ENCODE assay signal across 9 cellular contexts in the genomic region with DNA sequence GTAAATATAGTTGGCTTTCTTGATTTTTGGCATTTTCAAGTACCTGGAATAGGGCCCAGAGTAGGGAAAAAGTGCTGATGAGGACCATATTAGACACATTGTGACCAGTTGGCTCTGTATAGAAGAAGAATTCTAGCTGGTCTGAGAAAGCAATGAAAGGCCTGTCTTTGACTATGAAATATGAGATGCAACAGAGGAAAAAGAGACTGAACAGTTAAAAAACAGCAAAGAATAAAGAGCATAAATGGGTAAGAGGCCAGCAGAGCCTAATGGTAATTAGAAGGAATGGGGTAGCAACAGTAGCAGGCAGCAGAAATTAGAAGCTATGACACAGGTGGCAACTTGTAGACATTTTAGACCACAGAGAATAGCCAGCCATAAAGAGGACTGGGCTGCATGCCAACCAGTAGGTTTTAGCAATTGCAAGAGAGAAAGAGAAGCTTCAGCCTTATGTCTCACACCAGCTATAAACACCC.
DNase-seq lines count a peak whose midpoint lies in the region; ATAC-seq, FAIRE-seq and TF ChIP-seq lines count a peak whose summit lies in the region.
"Had no signal": no experiment of that assay in that cellular context is flagged by ENCODE, and none has a peak within 500 bp of the region (broad histone marks: within the 10 kb centered on the region; RNA-seq: fewer than 3 reads in every experiment).

No MANE protein-coding gene starts in this region.

- H3K4me1 ChIP-seq in right atrium auricular region (peaks cover 0 to 12% of the 10 kb centered on the region in 2 donors), vagina (peaks cover 15% of the 10 kb centered on the region)

- H3K9me2 ChIP-seq in SU-DHL-6 (replicated peaks; ENCODE audit: insufficient read depth, low read length) = no peaks in the 10 kb centered on the region

- peaks cover 13% of the 10 kb centered on the region; the same call in 1 of the 2 replicates for H3F3A ChIP-seq in SU-DHL-6 (ENCODE audit: insufficient read depth)

- DNase-seq in left ventricle myocardium superior = no peak
- DNase-seq in right atrium auricular region (ENCODE audit: low spot score) = no peak
- peak; percentile 94 for DNase-seq in NCI-H1105 (lab: John Stamatoyannopoulos, UW)
- peak; percentile 61 for DNase-seq in renal cortical epithelial cell (ENCODE audit: low read depth)
- DNase-seq in HTR-8/SVneo (ENCODE audit: insufficient read length, low spot score) = no peak
- DNase-seq in vagina (ENCODE audit: extremely low spot score in 2 of 2) = no peak

- H3K27me3 ChIP-seq in right atrium auricular region (no peaks in the 10 kb centered on the region), SU-DHL-6 (ENCODE audit: low read length) (no peaks in the 10 kb centered on the region), vagina (no peaks in the 10 kb centered on the region)

- no peak for FAIRE-seq in HTR-8/SVneo (lab: Jason Lieb, UNC)

- no peak overlapping the region for H2AFZ ChIP-seq in SU-DHL-6 (ENCODE audit: low read depth, low read length, severe bottlenecking)

- H3K27ac ChIP-seq in right atrium auricular region (no peak overlapping the region), SU-DHL-6 (ENCODE audit: low read depth, low read length) (peak overlapping the region; percentile 56), vagina (no peak overlapping the region)

- ATAC-seq in left ventricle myocardium superior (peak; percentile 63), HG03342 (IDR thresholded peaks at IDR 0.05; ENCODE audit: unreplicated experiment) (no peak)
- ATAC-seq: Panc1 had no signal

- no peaks in the 10 kb centered on the region for H4K20me1 ChIP-seq in SU-DHL-6 (ENCODE audit: low read depth, low read length)

- H3K36me3 ChIP-seq in right atrium auricular region (no peaks in the 10 kb centered on the region), SU-DHL-6 (ENCODE audit: low read length) (no peaks in the 10 kb centered on the region), vagina (no peaks in the 10 kb centered on the region)

- no peaks in the 10 kb centered on the region for H3K79me2 ChIP-seq in SU-DHL-6 (ENCODE audit: insufficient read depth, low read length)

- no peak overlapping the region for H3K9ac ChIP-seq in SU-DHL-6 (ENCODE audit: low read length)

- no peak overlapping the region for H3K4me3 ChIP-seq in right atrium auricular region
- H3K4me3 ChIP-seq in SU-DHL-6 (ENCODE audit: insufficient read depth, low read length, poor library complexity, severe bottlenecking) = no peak overlapping the region
- no peak overlapping the region for H3K4me3 ChIP-seq in vagina

- no peak for TF ChIP-seq POLR2A in vagina (IDR thresholded peaks at IDR 0.05)

- H3K9me3 ChIP-seq in right atrium auricular region = no peaks in the 10 kb centered on the region
- no peaks in the 10 kb centered on the region for H3K9me3 ChIP-seq in SU-DHL-6 (ENCODE audit: insufficient read depth, low read length)
- no peaks in the 10 kb centered on the region for H3K9me3 ChIP-seq in vagina

- peak overlapping the region; percentile 37 for H3K4me2 ChIP-seq in SU-DHL-6 (ENCODE audit: low read depth, low read length, poor library complexity, severe bottlenecking)

- intact Hi-C loops in left ventricle myocardium superior (cut with micrococcal nuclease) (no loop called here), vagina (cut with DNase I) (no loop called here)

- TF ChIP-seq CTCF in right atrium auricular region (IDR thresholded peaks at IDR 0.05) (no peak), SU-DHL-6 (IDR thresholded peaks at IDR 0.05; ENCODE audit: insufficient read depth, low read length, poor library complexity, severe bottlenecking) (no peak), vagina (IDR thresholded peaks at IDR 0.05) (no peak)

Comparison
In these comparisons a context has a peak if more than half of its experiments do, and no peak if none do; other contexts are left out.
1. DNase-seq: peak in NCI-H1105 (single experiment) and renal cortical epithelial cell (single experiment); none in left ventricle myocardium superior (single experiment), right atrium auricular region (single experiment), HTR-8/SVneo (single experiment) and vagina (0 of 2).